Comparison of ENCODE assay signal across 8 cellular contexts in the genomic region with DNA sequence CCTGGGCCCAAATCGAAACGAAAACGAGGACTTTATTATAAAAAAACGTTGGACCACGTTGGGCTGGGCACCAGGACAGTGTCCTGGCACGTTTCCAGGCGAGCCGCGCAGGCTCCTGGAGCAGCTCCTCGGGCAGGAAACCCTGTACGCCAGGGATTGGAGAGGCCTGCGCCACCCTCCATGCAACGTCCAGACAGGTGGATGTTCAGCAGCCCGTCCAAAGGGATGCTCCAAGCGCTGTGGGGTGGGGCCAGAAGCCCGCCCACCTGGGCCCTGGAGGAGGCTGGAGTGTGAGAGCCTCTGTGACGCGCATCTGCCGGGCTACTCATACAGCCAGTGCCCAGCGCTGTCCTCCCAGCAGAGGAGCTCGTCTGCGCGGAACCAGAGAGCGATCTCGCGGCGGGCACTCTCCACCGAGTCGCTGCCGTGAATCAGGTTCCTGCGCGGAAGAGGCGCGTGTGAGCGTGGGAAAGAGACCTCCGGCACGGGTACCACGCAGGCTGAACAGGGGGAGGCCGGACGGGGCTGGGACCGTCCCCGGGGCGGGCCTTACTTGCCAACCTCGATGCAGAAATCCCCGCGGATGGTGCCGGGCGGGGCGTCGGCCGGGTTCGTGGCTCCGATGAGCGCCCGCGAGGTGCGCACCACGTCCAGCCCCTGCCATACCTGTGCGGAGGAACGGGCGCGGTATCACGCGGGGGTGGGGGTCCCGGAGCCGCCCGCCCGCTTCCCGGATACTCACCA. TPM values are rescaled to one million over a fixed set of nuclear protein-coding genes. Genes with fewer than 3 reads are reported as not detected.
DNase-seq lines count a peak whose midpoint lies in the region; ATAC-seq and TF ChIP-seq lines count a peak whose summit lies in the region.

No MANE protein-coding gene starts in this region.

- H3K9me3 Mint-ChIP-seq in CD4-positive, CD25-positive, alpha-beta regulatory T cell: no peaks in the 10 kb centered on the region
- no peaks in the 10 kb centered on the region for H3K9me3 Mint-ChIP-seq in dendritic cell treated with granulocyte-macrophage colony-stimulating factor and Interleukin-4, amounts not matched to agents 40 ng/mL and 50 ng/mL, for 4 days

- peaks cover 7% of the 10 kb centered on the region for H3K36me3 ChIP-seq in CD4-positive, CD25-positive, alpha-beta regulatory T cell (ENCODE audit: control insufficient read depth, insufficient read depth, low read length)
- peaks cover 0 to 16% (median 0%) of the 10 kb centered on the region in 4 donors for H3K36me3 ChIP-seq in right lobe of liver

- H3K4me1 ChIP-seq in CD4-positive, CD25-positive, alpha-beta regulatory T cell (ENCODE audit: control insufficient read depth, insufficient read depth, low read length, poor library complexity, severe bottlenecking): peaks cover 46% of the 10 kb centered on the region
- peaks cover 0 to 22% (median 6%) of the 10 kb centered on the region in 4 donors for H3K4me1 ChIP-seq in right lobe of liver

- no peaks in the 10 kb centered on the region for H3K27me3 Mint-ChIP-seq in CD4-positive, CD25-positive, alpha-beta regulatory T cell
- H3K27me3 Mint-ChIP-seq in dendritic cell treated with granulocyte-macrophage colony-stimulating factor and Interleukin-4, amounts not matched to agents 40 ng/mL and 50 ng/mL, for 4 days: no peaks in the 10 kb centered on the region

- DNase-seq in CD4-positive, CD25-positive, alpha-beta regulatory T cell: peak; percentile 20 to 32 (median 31)
- DNase-seq in LNCaP clone FGC (ENCODE audit: low read depth) (peak; percentile 90), right lobe of liver (peak; percentile 78 to 82 (median 79))
- peak; percentile 36 for DNase-seq in stimulated activated CD8-positive, alpha-beta memory T cell treated with anti-CD3 and anti-CD28 coated beads, Interleukin-12 subunit alpha, Interleukin-12 subunit beta, amount 100 ng/mL, for 4 hours (ENCODE audit: low read depth)

- ATAC-seq in CD4-positive, CD25-positive, alpha-beta regulatory T cell (ENCODE audit: low read depth in 2 of 2): peak in 1 of 2 donors; percentile 4
- ATAC-seq in activated CD4-positive, CD25-positive, alpha-beta regulatory T cell treated with anti-CD3 and anti-CD28 coated beads, Interleukin-2, amount 50 U/mL, for 24 hours: peak; percentile 17 to 22
- ATAC-seq in right lobe of liver (peak; percentile 5 to 40 (median 30)), GM19452 (IDR thresholded peaks at IDR 0.05; ENCODE audit: unreplicated experiment) (no peak), HG02798 (IDR thresholded peaks at IDR 0.05; ENCODE audit: poor library complexity, unreplicated experiment) (no peak)

- WGBS in right lobe of liver (ENCODE audit: insufficient coverage, low coverage, low lambda C conversion rate, missing lambda C conversion rate): 13% methylated on average over 6 of the region's 69 CpGs

- TF ChIP-seq CTCF in LNCaP clone FGC (IDR thresholded peaks at IDR 0.05; ENCODE audit: control insufficient read depth, extremely low read depth, insufficient read depth): no peak
- no peak for TF ChIP-seq CTCF in right lobe of liver (IDR thresholded peaks at IDR 0.05)

- peak overlapping the region in 2 of 3 donors; percentile 52 to 71 for H3K27ac Mint-ChIP-seq in CD4-positive, CD25-positive, alpha-beta regulatory T cell
- H3K27ac Mint-ChIP-seq in dendritic cell treated with granulocyte-macrophage colony-stimulating factor and Interleukin-4, amounts not matched to agents 40 ng/mL and 50 ng/mL, for 4 days: peak overlapping the region; percentile 63

- no peak for TF ChIP-seq POLR2A in right lobe of liver (IDR thresholded peaks at IDR 0.05)

- H3K4me1 Mint-ChIP-seq in CD4-positive, CD25-positive, alpha-beta regulatory T cell: peaks cover 0 to 16% (median 1%) of the 10 kb centered on the region in 4 donors
- H3K4me1 Mint-ChIP-seq in dendritic cell treated with granulocyte-macrophage colony-stimulating factor and Interleukin-4, amounts not matched to agents 40 ng/mL and 50 ng/mL, for 4 days (ENCODE audit: low read depth): peaks cover 46% of the 10 kb centered on the region

- peak overlapping the region; percentile 77 to 86 (median 85) for H3K4me3 Mint-ChIP-seq in CD4-positive, CD25-positive, alpha-beta regulatory T cell
- peak overlapping the region; percentile 90 for H3K4me3 Mint-ChIP-seq in dendritic cell treated with granulocyte-macrophage colony-stimulating factor and Interleukin-4, amounts not matched to agents 40 ng/mL and 50 ng/mL, for 4 days

- H3K27ac ChIP-seq in CD4-positive, CD25-positive, alpha-beta regulatory T cell (ENCODE audit: insufficient read depth, low read length, poor library complexity, severe bottlenecking): peak overlapping the region; percentile 69
- peak overlapping the region; percentile 20 to 53 (median 51) for H3K27ac ChIP-seq in right lobe of liver

- peaks cover 3% of the 10 kb centered on the region for H3K36me3 Mint-ChIP-seq in CD4-positive, CD25-positive, alpha-beta regulatory T cell
- H3K36me3 Mint-ChIP-seq in dendritic cell treated with granulocyte-macrophage colony-stimulating factor and Interleukin-4, amounts not matched to agents 40 ng/mL and 50 ng/mL, for 4 days (ENCODE audit: low read depth): peaks cover 81% of the 10 kb centered on the region

- H3K27me3 ChIP-seq in CD4-positive, CD25-positive, alpha-beta regulatory T cell (ENCODE audit: control insufficient read depth, insufficient read depth, low read length): no peaks in the 10 kb centered on the region
- no peaks in the 10 kb centered on the region for H3K27me3 ChIP-seq in right lobe of liver

- H3K4me3 ChIP-seq in CD4-positive, CD25-positive, alpha-beta regulatory T cell (ENCODE audit: low read depth, low read length): no peak overlapping the region
- peak overlapping the region; percentile 94 for H3K4me3 ChIP-seq in LNCaP clone FGC (ENCODE audit: low read depth, low read length)
- H3K4me3 ChIP-seq in right lobe of liver: peak overlapping the region; percentile 94 to 100 (median 98)

- intact Hi-C loops in dendritic cell treated with granulocyte-macrophage colony-stimulating factor and Interleukin-4, amounts not matched to agents 40 ng/mL and 50 ng/mL, for 4 days (cut with micrococcal nuclease): loop anchor here (5.0 kb wide), 2 partner anchors 63 to 157 kb away; partner anchors contain the start of gene MAPK8IP3
- intact Hi-C loops in right lobe of liver (cut with DNase I): no loop called here

- no peaks in the 10 kb centered on the region for H3K9me3 ChIP-seq in CD4-positive, CD25-positive, alpha-beta regulatory T cell (ENCODE audit: control insufficient read depth in 2 of 2, low read length in 2 of 2)
- no peaks in the 10 kb centered on the region for H3K9me3 ChIP-seq in right lobe of liver

RNA-seq across cellular contexts. Expression of gene NME3, which starts 0.8 kb away (rescaled TPM):
- 45.1 TPM for total RNA-seq in CD4-positive, CD25-positive, alpha-beta regulatory T cell
- polyA plus RNA-seq in CD4-positive, CD25-positive, alpha-beta regulatory T cell: 100 to 1,000 TPM in 1 of 4 donors, 10 to 100 TPM in 3; 63.8 to 101 (median 75.0) TPM
- 10 to 100 TPM; 17.9 to 36.1 (median 23.2) TPM for total RNA-seq in right lobe of liver

RNA-seq across cellular contexts. Expression of gene EME2, which starts 2.1 kb away (rescaled TPM):
- 19.0 TPM for total RNA-seq in CD4-positive, CD25-positive, alpha-beta regulatory T cell
- polyA plus RNA-seq in CD4-positive, CD25-positive, alpha-beta regulatory T cell: 1 to 10 TPM in 1 of 4 donors, under 1 TPM in 3; 0.57 to 1.1 (median 0.64) TPM
- total RNA-seq in right lobe of liver: 10 to 100 TPM in 1 of 6 experiments, 1 to 10 TPM in 5; 3.8 to 11.1 (median 5.0) TPM

RNA-seq across cellular contexts. Expression of gene MRPS34, which starts 2.4 kb away (rescaled TPM):
- 46.5 TPM for total RNA-seq in CD4-positive, CD25-positive, alpha-beta regulatory T cell
- polyA plus RNA-seq in CD4-positive, CD25-positive, alpha-beta regulatory T cell: 100 to 1,000 TPM; 143 to 176 (median 155) TPM
- 10 to 100 TPM; 42.5 to 90.5 (median 52.9) TPM for total RNA-seq in right lobe of liver

RNA-seq across cellular contexts. Expression of gene SPSB3, which starts 11.9 kb away (rescaled TPM):
- 85.2 TPM for total RNA-seq in CD4-positive, CD25-positive, alpha-beta regulatory T cell
- polyA plus RNA-seq in CD4-positive, CD25-positive, alpha-beta regulatory T cell: 10 to 100 TPM; 61.1 to 72.3 (median 70.8) TPM
- total RNA-seq in right lobe of liver: 10 to 100 TPM; 18.6 to 42.5 (median 34.5) TPM

RNA-seq across cellular contexts. Expression of gene NUBP2, which starts 12.3 kb away (rescaled TPM):
- total RNA-seq in CD4-positive, CD25-positive, alpha-beta regulatory T cell: 41.6 TPM
- polyA plus RNA-seq in CD4-positive, CD25-positive, alpha-beta regulatory T cell: 100 to 1,000 TPM in 1 of 4 donors, 10 to 100 TPM in 3; 88.8 to 104 (median 96.6) TPM
- total RNA-seq in right lobe of liver: 10 to 100 TPM; 21.1 to 90.3 (median 32.6) TPM

Comparison
In these comparisons a context has a peak if more than half of its experiments do, and no peak if none do; other contexts are left out.
1. ATAC-seq: peak in activated CD4-positive, CD25-positive, alpha-beta regulatory T cell treated with anti-CD3 and anti-CD28 coated beads, Interleukin-2, amount 50 U/mL, for 24 hours (2 of 2) and right lobe of liver (4 of 4); none in GM19452 (single experiment) and HG02798 (single experiment).
2. DNase-seq: peak in every context shown above with its lines; median percentile 90 in LNCaP clone FGC; 79 in right lobe of liver; 36 in stimulated activated CD8-positive, alpha-beta memory T cell treated with anti-CD3 and anti-CD28 coated beads, Interleukin-12 subunit alpha, Interleukin-12 subunit beta, amount 100 ng/mL, for 4 hours; 31 in CD4-positive, CD25-positive, alpha-beta regulatory T cell.